Comparison of ENCODE assay signal across 8 cellular contexts in genomic region chr4:173264245-173264959, GRCh38.
A peak's percentile ranks its signal among the peaks of the same experiment; 100 is the strongest.
DNase-seq lines count a peak whose midpoint lies in the region; ATAC-seq, FAIRE-seq and TF ChIP-seq lines count a peak whose summit lies in the region.

No MANE protein-coding gene starts in this region.

- DNase-seq in AG08396 (ENCODE audit: low spot score), result peak; percentile 51
- DNase-seq in NCI-H510A (lab: John Stamatoyannopoulos, UW), result peak; percentile 26
- DNase-seq in K562 (ENCODE audit: extremely low read depth in 1 of 4, low spot score in 3 of 4), result peak; percentile 30 to 86 (median 54)
- peak; percentile 48 to 81 (median 73) for DNase-seq in ovary
- DNase-seq in NCI-H446 (lab: John Stamatoyannopoulos, UW), result no peak
- no peak for DNase-seq in kidney

- 3% methylated on average over 6 of the region's 6 CpGs for WGBS in K562 (ENCODE audit: insufficient coverage, low coverage, missing lambda C conversion rate)
- 5 to 12% (median 7%) methylated on average over 6 of the region's 6 CpGs for WGBS in ovary, 3 donors

- H3K4me2 ChIP-seq in K562 (ENCODE audit: insufficient read depth, low read length), result peak overlapping the region; percentile 64

- no peaks in the 10 kb centered on the region for H3K36me3 ChIP-seq in K562 (ENCODE audit: control insufficient read depth, insufficient read depth, low read length)
- H3K36me3 ChIP-seq in ovary, result no peaks in the 10 kb centered on the region
- no peaks in the 10 kb centered on the region for H3K36me3 ChIP-seq in kidney (ENCODE audit: control insufficient read depth in 1 of 2, insufficient read depth in 2 of 2, low read length in 2 of 2)

- H4K20me1 ChIP-seq in K562 (replicated peaks; ENCODE audit: control insufficient read depth, insufficient read depth, low read length), result no peaks in the 10 kb centered on the region

- no peaks in the 10 kb centered on the region for H3K9me1 ChIP-seq in K562 (ENCODE audit: control insufficient read depth, insufficient read depth, low read length)

- CTCF ChIA-PET in K562 (lab: Yijun Ruan, JAX; ENCODE audit: low intra/inter-chr PET ratio), result interaction anchor here (0.6 kb wide), 1 partner anchor 1668 kb away, joined by 3 read pairs; no protein-coding TSS in a partner anchor

- FAIRE-seq in K562 (lab: Jason Lieb, UNC) (peak; percentile 91), kidney (lab: Jason Lieb, UNC) (no peak)

- intact Hi-C loops in K562 (cut with micrococcal nuclease) (loop anchor here (2.0 kb wide), 1 partner anchor 16 kb away; no protein-coding TSS in a partner anchor), ovary (cut with DNase I) (no loop called here), kidney (cut with DNase I) (no loop called here)

- H3K27me3 ChIP-seq in K562 (ENCODE audit: control insufficient read depth in 2 of 2, insufficient read depth in 2 of 2, low read length in 2 of 2) (no peaks in the 10 kb centered on the region), ovary (no peaks in the 10 kb centered on the region)

- H3K9me3 ChIP-seq in K562 (replicated peaks; ENCODE audit: control insufficient read depth, insufficient read depth, low read depth, low read length) (no peaks in the 10 kb centered on the region), ovary (no peaks in the 10 kb centered on the region), kidney (ENCODE audit: control insufficient read depth in 1 of 2, low read length in 2 of 2) (no peaks in the 10 kb centered on the region)

- POLR2A ChIA-PET in K562 (lab: Yijun Ruan, JAX), result interaction anchor here (1.4 kb wide), 1 partner anchor 12 kb away, joined by 5 read pairs; no protein-coding TSS in a partner anchor

- peak; percentile 64; the same call in 1 of the 2 replicates for TF ChIP-seq EP300 in K562 (IDR thresholded peaks at IDR 0.05; ENCODE audit: low read length)
- TF ChIP-seq EP300 in ovary (IDR thresholded peaks at IDR 0.05), result no peak

- TF ChIP-seq POLR2A in K562 (conservative IDR thresholded peaks at IDR 0.05) (no peak), ovary (IDR thresholded peaks at IDR 0.05) (no peak)

- H3K79me2 ChIP-seq in K562 (ENCODE audit: control insufficient read depth, insufficient read depth, low read length), result peaks cover 67% of the 10 kb centered on the region

- H3K27ac ChIP-seq in K562 (ENCODE audit: extremely low read depth, low read depth, low read length) (peak overlapping the region; percentile 19), ovary (peak overlapping the region in 1 of 2 donors; percentile 13), kidney (ENCODE audit: low read depth in 2 of 2, low read length in 2 of 2) (no peak overlapping the region)

- H3K9ac ChIP-seq in K562 (ENCODE audit: insufficient read depth in 1 of 2, low read depth in 2 of 2, low read length in 2 of 2), result peak overlapping the region in 1 of 2 experiments; percentile 13; a peak in 1 of 4 replicates
- no peak overlapping the region for H3K9ac ChIP-seq in kidney (ENCODE audit: low read length in 2 of 2)

- TF ChIP-seq CTCF in K562 (IDR thresholded peaks at IDR 0.05 in 2 of 3, conservative IDR thresholded peaks at IDR 0.05 in 1 of 3; ENCODE audit: insufficient read depth in 2 of 3, low read depth in 1 of 3, low read length in 3 of 3), result no peak
- TF ChIP-seq CTCF in ovary (IDR thresholded peaks at IDR 0.05), result no peak
- TF ChIP-seq CTCF in kidney (IDR thresholded peaks at IDR 0.05; ENCODE audit: borderline replicate concordance, extremely low read depth, insufficient read depth), result no peak

- H2AFZ ChIP-seq in K562 (ENCODE audit: low read depth, low read length), result 0 out of 2 replicates have a peak overlapping the region, but pooled peaks have one; percentile 6

- BruUV-seq in K562 (replicated peaks; lab: Mats Ljungman, UMichigan), result no TSS peak

- ATAC-seq in GM18909 (IDR thresholded peaks at IDR 0.05; ENCODE audit: poor library complexity, unreplicated experiment) (peak; percentile 94), HG03103 (IDR thresholded peaks at IDR 0.05; ENCODE audit: low read depth, unreplicated experiment) (peak; percentile 88), K562 (peak; percentile 93)

- in situ Hi-C loops in K562 (cut with MboI), result no loop called here

- peaks cover 5 to 20% of the 10 kb centered on the region in 2 experiments; a peak in 3 of 5 replicates for H3K4me1 ChIP-seq in K562 (replicated peaks in 1 of 2; ENCODE audit: control insufficient read depth in 2 of 2, insufficient read depth in 2 of 2, low read length in 2 of 2)
- peaks cover 8% of the 10 kb centered on the region for H3K4me1 ChIP-seq in ovary (ENCODE audit: insufficient read depth)
- H3K4me1 ChIP-seq in kidney (ENCODE audit: control insufficient read depth in 1 of 2, insufficient read depth in 1 of 2, low read depth in 1 of 2, low read length in 2 of 2), result no peaks in the 10 kb centered on the region

- H3K4me3 ChIP-seq in K562, result no peak overlapping the region
- no peak overlapping the region for H3K4me3 ChIP-seq in ovary
- no peak overlapping the region for H3K4me3 ChIP-seq in kidney (ENCODE audit: low read length in 2 of 2)

- no peak for TF ChIP-seq RAD21 in K562 (CRISPR knock-in tag; conservative IDR thresholded peaks at IDR 0.05 in 1 of 2, IDR thresholded peaks at IDR 0.05 in 1 of 2)

TF ChIP-seq in K562, 482 proteins besides CTCF, POLR2A, EP300 and RAD21 (continues in another document):
- TF ChIP-seq MEIS2 (IDR thresholded peaks at IDR 0.05; ENCODE audit: partially characterized antibody) (peak; percentile 72), ARID3A (IDR thresholded peaks at IDR 0.05; ENCODE audit: borderline replicate concordance, low read depth, low read length) (no peak), NCOA2 (IDR thresholded peaks at IDR 0.05; ENCODE audit: partially characterized antibody in 2 of 2) (no peak), CBFA2T2 (conservative IDR thresholded peaks at IDR 0.05) (peak; percentile 79), ARID1B (IDR thresholded peaks at IDR 0.05) (peak; percentile 68), PBX2 (CRISPR knock-in tag; IDR thresholded peaks at IDR 0.05; ENCODE audit: low read depth) (no peak), PBX2 (tag; conservative IDR thresholded peaks at IDR 0.05; ENCODE audit: low read depth) (peak; percentile 19; the same call in 1 of the 2 replicates), NCOR1 (IDR thresholded peaks at IDR 0.05) (peak; percentile 54), ZSCAN29 (IDR thresholded peaks at IDR 0.05) (0 out of 2 replicates have a peak, but pooled peaks have one; percentile 26), SOX6 (IDR thresholded peaks at IDR 0.05) (peak; percentile 71), NKRF (IDR thresholded peaks at IDR 0.05; ENCODE audit: borderline replicate concordance) (peak; percentile 73; the same call in 1 of the 2 replicates), RBM15 (IDR thresholded peaks at IDR 0.05; ENCODE audit: insufficient read depth, low read length) (no peak), TRIM24 (IDR thresholded peaks at IDR 0.05) (peak; percentile 51 to 67; a peak in 1 of 4 replicates), MBD2 (IDR thresholded peaks at IDR 0.05; ENCODE audit: borderline replicate concordance, low read depth) (no peak), YBX1 (IDR thresholded peaks at IDR 0.05) (no peak), SMARCA4 (IDR thresholded peaks at IDR 0.05) (peak; percentile 59; the same call in 1 of the 2 replicates)

Comparison
In these comparisons a context has a peak if more than half of its experiments do, and no peak if none do; other contexts are left out.
1. DNase-seq: peak in AG08396 (single experiment), NCI-H510A (single experiment), K562 (4 of 4) and ovary (5 of 5); none in NCI-H446 (0 of 2) and kidney (single experiment).
2. Peak in every context shown above with its lines, with median percentiles within 50 percentile points of each other: ATAC-seq.